Comparison of ENCODE assay signal across 2 cellular contexts in the genomic region with DNA sequence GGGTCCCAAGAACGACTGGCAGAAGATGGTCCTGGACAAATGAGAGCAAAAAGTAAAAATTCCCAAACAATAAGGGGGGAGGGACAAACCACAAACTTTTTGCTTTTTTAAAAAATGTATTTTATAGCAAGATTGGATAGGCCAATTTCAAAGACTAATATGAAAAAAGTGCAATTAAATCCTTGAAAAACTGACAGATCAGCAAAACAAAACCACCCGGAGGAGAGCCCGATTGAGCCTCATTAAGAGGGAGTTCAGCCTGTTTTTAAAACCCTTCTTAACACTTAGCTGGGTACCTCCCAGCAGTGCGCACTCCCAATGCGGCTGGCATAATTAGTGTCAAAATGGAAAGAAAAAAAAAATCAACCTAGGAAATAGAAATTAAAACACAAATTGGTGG.
A peak's percentile ranks its signal among the peaks of the same experiment; 100 is the strongest.
TF ChIP-seq lines count a peak whose summit lies in the region.

No MANE protein-coding gene starts in this region.

TF ChIP-seq in IMR-90, 13 proteins besides CTCF, POLR2A, EP300 and RAD21:
- TF ChIP-seq USF2 (IDR thresholded peaks at IDR 0.05; ENCODE audit: low read depth, low read length): no peak
- no peak for TF ChIP-seq RFX5 (IDR thresholded peaks at IDR 0.05; ENCODE audit: low read depth, low read length)
- no peak for TF ChIP-seq CEBPB (IDR thresholded peaks at IDR 0.05; ENCODE audit: low read depth, low read length)
- peak; percentile 69 for TF ChIP-seq MAFK (IDR thresholded peaks at IDR 0.05; ENCODE audit: low read depth, low read length)
- no peak for TF ChIP-seq SMC3 (IDR thresholded peaks at IDR 0.05; ENCODE audit: low read depth, low read length)

TF ChIP-seq in neural cell, 6 proteins besides CTCF, POLR2A, EP300 and RAD21 (continued from another document):
- no peak for TF ChIP-seq REST (IDR thresholded peaks at IDR 0.05; ENCODE audit: borderline replicate concordance)
TF ChIP-seq in neural cell: peak in this region for 0.
